Comparison of ENCODE assay signal across 2 cellular contexts in the genomic region with DNA sequence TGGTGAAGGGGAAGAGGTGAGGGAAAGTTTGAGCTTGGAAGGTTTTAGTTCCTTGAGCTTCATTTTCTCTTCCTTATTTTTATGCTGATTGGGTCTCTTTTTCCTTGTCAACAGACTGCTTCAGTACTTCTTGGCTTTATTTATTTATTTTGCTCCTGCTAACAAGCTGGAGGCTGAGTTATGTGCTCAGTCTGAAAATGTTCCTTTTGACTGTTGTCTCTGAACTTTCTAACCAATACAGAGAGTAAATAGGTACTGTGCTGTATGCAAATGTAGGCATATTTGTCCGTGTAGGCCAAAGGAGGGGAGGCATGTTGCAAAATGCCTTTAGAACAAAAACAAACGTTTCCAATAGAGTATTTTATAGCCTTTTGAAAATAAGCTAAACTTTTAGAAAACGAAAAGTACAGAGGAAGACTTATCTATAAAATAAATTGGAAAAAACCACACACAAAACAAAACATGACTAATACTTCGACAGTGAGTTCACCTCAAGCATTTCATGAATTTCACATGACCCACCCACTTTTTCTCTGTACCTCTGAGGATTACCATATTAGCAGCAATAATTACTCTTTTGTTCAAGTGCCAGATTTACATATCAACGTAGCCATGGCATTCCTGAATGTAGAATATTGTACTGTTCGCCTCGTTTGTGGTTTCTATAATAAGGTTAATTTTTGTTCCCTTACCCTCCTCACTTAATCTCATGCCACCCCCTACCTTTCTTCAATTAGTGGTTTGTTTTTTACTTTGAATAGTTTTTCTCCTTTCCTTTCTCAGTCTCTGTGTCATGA.
TF ChIP-seq lines count a peak whose summit lies in the region.

No MANE protein-coding gene starts in this region.

TF ChIP-seq in HCT116, 20 proteins besides CTCF, POLR2A, EP300 and RAD21:
- TF ChIP-seq, protein P1, sequence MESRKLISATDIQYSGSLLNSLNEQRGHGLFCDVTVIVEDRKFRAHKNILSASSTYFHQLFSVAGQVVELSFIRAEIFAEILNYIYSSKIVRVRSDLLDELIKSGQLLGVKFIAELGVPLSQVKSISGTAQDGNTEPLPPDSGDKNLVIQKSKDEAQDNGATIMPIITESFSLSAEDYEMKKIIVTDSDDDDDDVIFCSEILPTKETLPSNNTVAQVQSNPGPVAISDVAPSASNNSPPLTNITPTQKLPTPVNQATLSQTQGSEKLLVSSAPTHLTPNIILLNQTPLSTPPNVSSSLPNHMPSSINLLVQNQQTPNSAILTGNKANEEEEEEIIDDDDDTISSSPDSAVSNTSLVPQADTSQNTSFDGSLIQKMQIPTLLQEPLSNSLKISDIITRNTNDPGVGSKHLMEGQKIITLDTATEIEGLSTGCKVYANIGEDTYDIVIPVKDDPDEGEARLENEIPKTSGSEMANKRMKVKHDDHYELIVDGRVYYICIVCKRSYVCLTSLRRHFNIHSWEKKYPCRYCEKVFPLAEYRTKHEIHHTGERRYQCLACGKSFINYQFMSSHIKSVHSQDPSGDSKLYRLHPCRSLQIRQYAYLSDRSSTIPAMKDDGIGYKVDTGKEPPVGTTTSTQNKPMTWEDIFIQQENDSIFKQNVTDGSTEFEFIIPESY (IDR thresholded peaks at IDR 0.05; ENCODE audit: extremely low read depth, insufficient replicate concordance, low read length): no peak
- TF ChIP-seq JUND (IDR thresholded peaks at IDR 0.05) (no peak), YY1 (IDR thresholded peaks at IDR 0.05; ENCODE audit: extremely low read depth, insufficient replicate concordance, low read depth, low read length) (no peak), ZFX (IDR thresholded peaks at IDR 0.05) (no peak), POLR2AphosphoS5 (IDR thresholded peaks at IDR 0.05; ENCODE audit: low read depth, low read length) (no peak), CEBPB (IDR thresholded peaks at IDR 0.05; ENCODE audit: low read depth) (no peak), ELF1 (IDR thresholded peaks at IDR 0.05; ENCODE audit: borderline replicate concordance, low read depth) (no peak)
- TF ChIP-seq, protein P2, sequence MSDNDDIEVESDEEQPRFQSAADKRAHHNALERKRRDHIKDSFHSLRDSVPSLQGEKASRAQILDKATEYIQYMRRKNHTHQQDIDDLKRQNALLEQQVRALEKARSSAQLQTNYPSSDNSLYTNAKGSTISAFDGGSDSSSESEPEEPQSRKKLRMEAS (IDR thresholded peaks at IDR 0.05): no peak
TF ChIP-seq in HCT116: peak in this region for 0.

TF ChIP-seq in HepG2, 621 proteins besides CTCF, POLR2A, EP300 and RAD21:
- TF ChIP-seq, protein P3, sequence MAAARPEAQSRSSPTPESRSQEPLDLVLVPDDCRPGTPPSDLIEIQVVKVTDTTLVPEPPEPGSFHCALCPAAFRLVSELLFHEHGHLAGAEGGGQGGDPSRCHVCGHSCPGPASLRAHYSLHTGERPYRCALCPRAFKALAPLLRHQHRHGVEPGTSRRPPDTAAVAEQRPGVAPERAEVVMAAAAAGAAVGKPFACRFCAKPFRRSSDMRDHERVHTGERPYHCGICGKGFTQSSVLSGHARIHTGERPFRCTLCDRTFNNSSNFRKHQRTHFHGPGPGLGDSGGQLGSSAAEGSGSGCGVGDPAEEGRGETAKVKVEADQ (CRISPR knock-in tag; IDR thresholded peaks at IDR 0.05; ENCODE audit: borderline replicate concordance): no peak
- no peak for TF ChIP-seq U2AF1 (optimal IDR thresholded peaks at IDR 0.05; ENCODE audit: low read depth, low read length)
- TF ChIP-seq STAG1 (CRISPR knock-in tag; IDR thresholded peaks at IDR 0.05): no peak
- no peak for TF ChIP-seq ZNF546 (CRISPR knock-in tag; conservative IDR thresholded peaks at IDR 0.05)
- TF ChIP-seq, protein P4, sequence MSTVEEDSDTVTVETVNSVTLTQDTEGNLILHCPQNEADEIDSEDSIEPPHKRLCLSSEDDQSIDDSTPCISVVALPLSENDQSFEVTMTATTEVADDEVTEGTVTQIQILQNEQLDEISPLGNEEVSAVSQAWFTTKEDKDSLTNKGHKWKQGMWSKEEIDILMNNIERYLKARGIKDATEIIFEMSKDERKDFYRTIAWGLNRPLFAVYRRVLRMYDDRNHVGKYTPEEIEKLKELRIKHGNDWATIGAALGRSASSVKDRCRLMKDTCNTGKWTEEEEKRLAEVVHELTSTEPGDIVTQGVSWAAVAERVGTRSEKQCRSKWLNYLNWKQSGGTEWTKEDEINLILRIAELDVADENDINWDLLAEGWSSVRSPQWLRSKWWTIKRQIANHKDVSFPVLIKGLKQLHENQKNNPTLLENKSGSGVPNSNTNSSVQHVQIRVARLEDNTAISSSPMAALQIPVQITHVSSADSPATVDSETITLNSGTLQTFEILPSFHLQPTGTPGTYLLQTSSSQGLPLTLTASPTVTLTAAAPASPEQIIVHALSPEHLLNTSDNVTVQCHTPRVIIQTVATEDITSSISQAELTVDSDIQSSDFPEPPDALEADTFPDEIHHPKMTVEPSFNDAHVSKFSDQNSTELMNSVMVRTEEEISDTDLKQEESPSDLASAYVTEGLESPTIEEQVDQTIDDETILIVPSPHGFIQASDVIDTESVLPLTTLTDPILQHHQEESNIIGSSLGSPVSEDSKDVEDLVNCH (CRISPR knock-in tag; IDR thresholded peaks at IDR 0.05): no peak
- TF ChIP-seq NFRKB (IDR thresholded peaks at IDR 0.05): no peak
- TF ChIP-seq SSRP1 (CRISPR knock-in tag; IDR thresholded peaks at IDR 0.05): no peak
- TF ChIP-seq ZNF543 (CRISPR knock-in tag; IDR thresholded peaks at IDR 0.05): no peak
- TF ChIP-seq, protein P5, sequence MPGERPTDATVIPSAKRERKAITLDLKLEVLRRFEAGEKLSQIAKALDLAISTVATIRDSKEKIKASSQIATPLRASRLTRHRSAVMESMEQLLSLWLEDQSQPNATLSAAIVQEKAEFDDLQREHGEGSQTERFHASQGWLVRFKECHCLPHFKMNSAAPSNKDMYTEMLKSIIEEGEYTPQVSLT (CRISPR knock-in tag; IDR thresholded peaks at IDR 0.05; ENCODE audit: borderline replicate concordance, low read depth): no peak
